ENCODE assay signal across 32 cellular contexts in genomic region chrX:20053537-20053936, GRCh38.
"Had no signal": no experiment of that assay in that cellular context is flagged by ENCODE, and none has a peak within 500 bp of the region (broad histone marks: within the 10 kb centered on the region; RNA-seq: fewer than 3 reads in every experiment).

No MANE protein-coding gene starts in this region.

- H3K27ac Mint-ChIP-seq: naive thymus-derived CD8-positive, alpha-beta T cell; nephron progenitor cell; progenitor cell of endocrine pancreas; stimulated activated memory B cell treated with anti-CD40 and anti-IgM and Interleukin-4, amounts not matched to agents 10 μg/mL and 1 μg/mL and 100 μg/mL, for 72 hours; stimulated activated naive CD8-positive, alpha-beta T cell treated with anti-CD3 and anti-CD28 coated beads, Interleukin-15, amount 100 ng/mL, for 72 hours; type B pancreatic cell had no signal

- H3K9ac ChIP-seq: parathyroid adenoma had no signal

- H3K4me1 ChIP-seq: parathyroid adenoma, psoas muscle, spleen, suprapubic skin, testis, tibial artery, transverse colon, upper lobe of right lung, uterus had no signal

- H3K27me3 ChIP-seq: ovary, suprapubic skin, testis, tibial artery, transverse colon, upper lobe of right lung, uterus had no signal

- H3K9me3 Mint-ChIP-seq: naive B cell; naive thymus-derived CD8-positive, alpha-beta T cell; neural crest cell; stimulated activated memory B cell treated with anti-CD40 and anti-IgM and Interleukin-4, amounts not matched to agents 10 μg/mL and 1 μg/mL and 100 μg/mL, for 72 hours; stimulated activated naive CD8-positive, alpha-beta T cell treated with anti-CD3 and anti-CD28 coated beads, Interleukin-15, amount 100 ng/mL, for 72 hours; type B pancreatic cell had no signal

- H3K4me2 ChIP-seq: smooth muscle cell had no signal

- H3K27ac ChIP-seq: ovary, parathyroid adenoma, psoas muscle, skin epidermis, spleen, suprapubic skin, testis, tibial artery, transverse colon, upper lobe of right lung, uterus had no signal

- DNase-seq: naive B cell; naive thymus-derived CD8-positive, alpha-beta T cell; nephron progenitor cell; occipital lobe; ovary; posterior cingulate gyrus; psoas muscle; right cardiac atrium; spleen; stimulated activated CD4-positive, alpha-beta T cell treated with anti-CD3 and anti-CD28 coated beads, Interleukin-12 subunit alpha, Interleukin-12 subunit beta, amount 100 ng/mL, for 4 hours; stimulated activated CD4-positive, alpha-beta T cell treated with anti-CD3 and anti-CD28 coated beads, Interleukin-1b, Interleukin-23, amount 100 ng/mL, for 48 hours; stimulated activated CD4-positive, alpha-beta T cell treated with anti-CD3 and anti-CD28 coated beads, Interleukin-4, amount 100 ng/mL, for 1 hour; stimulated activated CD4-positive, alpha-beta T cell treated with anti-CD3 and anti-CD28 coated beads, Interleukin-4, amount 100 ng/mL, for 4 hours; stimulated activated CD8-positive, alpha-beta memory T cell treated with anti-CD3 and anti-CD28 coated beads, Interleukin-4, amount 100 ng/mL, for 48 hours; stimulated activated naive CD4-positive, alpha-beta T cell; stimulated activated naive CD8-positive, alpha-beta T cell treated with anti-CD3 and anti-CD28 coated beads, Interleukin-15, amount 100 ng/mL, for 72 hours; stimulated activated naive CD8-positive, alpha-beta T cell treated with anti-CD3 and anti-CD28 coated beads, Interleukin-15, Interleukin-2, amounts not matched to agents 100 U/mL and 50 U/mL, for 24 hours; substantia nigra; testis; tibial artery; transverse colon; upper lobe of right lung; uterus had no signal

- ATAC-seq: naive thymus-derived CD8-positive, alpha-beta T cell; psoas muscle; right cardiac atrium; sciatic nerve; stimulated activated memory B cell treated with anti-CD40 and anti-IgM and Interleukin-4, amounts not matched to agents 10 μg/mL and 1 μg/mL and 100 μg/mL, for 72 hours; stimulated activated naive CD8-positive, alpha-beta T cell treated with anti-CD3 and anti-CD28 coated beads, Interleukin-15, amount 100 ng/mL, for 72 hours; stimulated activated naive CD8-positive, alpha-beta T cell treated with anti-CD3 and anti-CD28 coated beads, Interleukin-15, Interleukin-2, amounts not matched to agents 100 U/mL and 50 U/mL, for 24 hours; upper lobe of right lung had no signal

- H3K36me3 ChIP-seq: ovary, spleen, suprapubic skin, tibial artery, transverse colon, upper lobe of right lung, uterus had no signal

- H3K9me3 ChIP-seq: ovary, psoas muscle, spleen, suprapubic skin, testis, tibial artery, transverse colon, upper lobe of right lung, uterus had no signal

- H3K4me3 ChIP-seq: ovary, psoas muscle, skin epidermis, smooth muscle cell, spleen, suprapubic skin, testis, tibial artery, transverse colon, upper lobe of right lung, uterus had no signal

- H3K4me3 Mint-ChIP-seq: naive B cell; naive thymus-derived CD8-positive, alpha-beta T cell; nephron progenitor cell; neural crest cell; stimulated activated memory B cell treated with anti-CD40 and anti-IgM and Interleukin-4, amounts not matched to agents 10 μg/mL and 1 μg/mL and 100 μg/mL, for 72 hours; stimulated activated naive CD8-positive, alpha-beta T cell treated with anti-CD3 and anti-CD28 coated beads, Interleukin-15, amount 100 ng/mL, for 72 hours; type B pancreatic cell had no signal

- H3K4me1 Mint-ChIP-seq: naive B cell; naive thymus-derived CD8-positive, alpha-beta T cell; neural crest cell; stimulated activated memory B cell treated with anti-CD40 and anti-IgM and Interleukin-4, amounts not matched to agents 10 μg/mL and 1 μg/mL and 100 μg/mL, for 72 hours had no signal

- H3K36me3 Mint-ChIP-seq: naive thymus-derived CD8-positive, alpha-beta T cell; stimulated activated memory B cell treated with anti-CD40 and anti-IgM and Interleukin-4, amounts not matched to agents 10 μg/mL and 1 μg/mL and 100 μg/mL, for 72 hours; type B pancreatic cell had no signal

- H3K27me3 Mint-ChIP-seq: progenitor cell of endocrine pancreas; stimulated activated memory B cell treated with anti-CD40 and anti-IgM and Interleukin-4, amounts not matched to agents 10 μg/mL and 1 μg/mL and 100 μg/mL, for 72 hours; stimulated activated naive CD8-positive, alpha-beta T cell treated with anti-CD3 and anti-CD28 coated beads, Interleukin-15, amount 100 ng/mL, for 72 hours had no signal

- H2AFZ ChIP-seq: parathyroid adenoma had no signal
